Comparison of ENCODE assay signal across 18 cellular contexts in the genomic region with DNA sequence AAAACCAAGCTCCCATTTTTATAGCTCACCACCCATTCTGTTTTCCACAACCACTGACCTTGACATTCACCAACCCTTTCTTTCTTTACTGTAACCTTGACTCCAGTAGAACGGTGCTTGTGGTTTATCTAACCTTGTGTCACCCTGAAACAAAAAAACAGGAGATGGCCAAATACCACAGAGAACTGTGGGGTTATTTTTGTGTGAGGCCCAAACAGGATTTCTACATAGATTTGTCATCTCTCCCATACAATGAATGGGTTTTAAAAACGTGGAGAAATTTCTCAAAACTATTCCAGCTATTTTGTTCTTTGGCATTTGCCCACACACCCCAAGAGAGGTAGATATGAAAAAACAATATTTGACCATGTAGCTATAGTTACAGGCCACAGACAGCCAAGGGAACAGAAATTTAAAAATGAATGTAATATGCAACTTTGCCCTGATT.
DNase-seq lines count a peak whose midpoint lies in the region; ATAC-seq and TF ChIP-seq lines count a peak whose summit lies in the region.
"Had no signal": no experiment of that assay in that cellular context is flagged by ENCODE, and none has a peak within 500 bp of the region (broad histone marks: within the 10 kb centered on the region; RNA-seq: fewer than 3 reads in every experiment).

No MANE protein-coding gene starts in this region.

- dilution Hi-C loops in IMR-90 (cut with HindIII; ENCODE audit: low sequenced_read_pairs, unreplicated experiment), result no loop called here

- no peak overlapping the region for H3K4me3 ChIP-seq in AG09309 (ENCODE audit: control insufficient read depth, low read depth, low read length)
- no peak overlapping the region for H3K4me3 ChIP-seq in IMR-90 (ENCODE audit: insufficient read depth, low read depth, low read length)
- peak overlapping the region in 1 of 2 experiments; percentile 9 for H3K4me3 ChIP-seq in mesenchymal stem cell (ENCODE audit: insufficient read depth in 1 of 2, low read depth in 1 of 2, low read length in 2 of 2)
- H3K4me3 ChIP-seq: heart left ventricle had no signal

- POLR2A ChIA-PET in IMR-90 (lab: Charles Lee; ENCODE audit: unreplicated experiment), result no interaction called here

- no peak overlapping the region for H2AK5ac ChIP-seq in IMR-90 (ENCODE audit: low read depth, low read length)
- no peak overlapping the region for H2AK5ac ChIP-seq in mesenchymal stem cell (ENCODE audit: low read length, severe bottlenecking)

- ATAC-seq in IMR-90 (ENCODE audit: low read depth) (no peak), HG02763 (IDR thresholded peaks at IDR 0.05; ENCODE audit: unreplicated experiment) (no peak), HG03442 (IDR thresholded peaks at IDR 0.05; ENCODE audit: unreplicated experiment) (no peak)

- H2BK120ac ChIP-seq in IMR-90 (ENCODE audit: low read depth, low read length) (peak overlapping the region; percentile 21; the same call in 1 of the 2 replicates), mesenchymal stem cell (ENCODE audit: low read depth, low read length) (no peak overlapping the region)

- H3K4ac ChIP-seq in IMR-90 (ENCODE audit: low read depth, low read length) (0 out of 2 replicates have a peak overlapping the region, but pooled peaks have one; percentile 9), mesenchymal stem cell (ENCODE audit: low read depth in 1 of 2, low read length in 2 of 2) (no peak overlapping the region)

- H3K27me3 ChIP-seq in IMR-90 (ENCODE audit: control insufficient read depth, insufficient read depth, low read length), result no peaks in the 10 kb centered on the region
- no peaks in the 10 kb centered on the region for H3K27me3 ChIP-seq in mesenchymal stem cell (ENCODE audit: control insufficient read depth in 1 of 2, insufficient read depth in 1 of 2, low read length in 2 of 2)
- H3K27me3 ChIP-seq: heart left ventricle had no signal

- TF ChIP-seq CTCF in AG09309 (IDR thresholded peaks at IDR 0.05; ENCODE audit: control insufficient read depth, insufficient read depth, low read depth, low read length, missing control alignments) (no peak), IMR-90 (conservative IDR thresholded peaks at IDR 0.05; ENCODE audit: low read depth, low read length) (no peak), chondrocyte (IDR thresholded peaks at IDR 0.05) (no peak)

- H3K36me3 ChIP-seq in IMR-90 (ENCODE audit: control insufficient read depth, insufficient read depth, low read length), result no peaks in the 10 kb centered on the region
- no peaks in the 10 kb centered on the region for H3K36me3 ChIP-seq in mesenchymal stem cell (ENCODE audit: control insufficient read depth in 1 of 2, insufficient read depth in 2 of 2, low read depth in 1 of 2, low read length in 2 of 2)
- H3K36me3 ChIP-seq: heart left ventricle had no signal

- peak overlapping the region; percentile 7; the same call in 1 of the 2 replicates for H4K5ac ChIP-seq in IMR-90 (ENCODE audit: low read depth, low read length)

- TF ChIP-seq RAD21 in IMR-90 (IDR thresholded peaks at IDR 0.05; ENCODE audit: low read length), result no peak

- no peak overlapping the region for H3K56ac ChIP-seq in IMR-90 (ENCODE audit: extremely low read depth, insufficient read depth, low read length)

- peak overlapping the region; percentile 70 for H3K27ac Mint-ChIP-seq in chondrocyte (ENCODE audit: unreplicated experiment)
- H3K27ac Mint-ChIP-seq: activated naive CD4-positive, alpha-beta T cell treated with anti-CD3 and anti-CD28 coated beads, Interleukin-2, amount 50 U/mL, for 24 hours; IgD-negative memory B cell; stimulated activated naive CD8-positive, alpha-beta T cell treated with anti-CD3 and anti-CD28 coated beads, Interleukin-15, Interleukin-2, amounts not matched to agents 100 ng/mL and 50 ng/mL, for 24 hours had no signal

- H3K9ac ChIP-seq in IMR-90 (ENCODE audit: low read depth, low read length), result no peak overlapping the region
- peak overlapping the region; percentile 55 for H3K9ac ChIP-seq in mesenchymal stem cell (ENCODE audit: low read length)

- H3K4me3 Mint-ChIP-seq in chondrocyte (ENCODE audit: unreplicated experiment), result no peak overlapping the region
- H3K4me3 Mint-ChIP-seq: activated naive CD4-positive, alpha-beta T cell treated with anti-CD3 and anti-CD28 coated beads, Interleukin-2, amount 50 U/mL, for 24 hours; IgD-negative memory B cell; stimulated activated naive CD8-positive, alpha-beta T cell treated with anti-CD3 and anti-CD28 coated beads, Interleukin-15, Interleukin-2, amounts not matched to agents 100 ng/mL and 50 ng/mL, for 24 hours had no signal

- H2AFZ ChIP-seq in IMR-90 (replicated peaks; ENCODE audit: low read length, poor library complexity), result no peak overlapping the region
- no peak overlapping the region for H2AFZ ChIP-seq in mesenchymal stem cell (ENCODE audit: low read depth, low read length)

- no TSS peak for BruUV-seq in IMR-90 (replicated peaks; lab: Mats Ljungman, UMichigan)

- H3K9me1 ChIP-seq in IMR-90 (ENCODE audit: insufficient read depth, low read length), result peaks cover 7% of the 10 kb centered on the region; the same call in 1 of the 2 replicates

- 0 out of 4 replicates have a peak overlapping the region, but pooled peaks of 1 of the 2 experiments have one; percentile 1 for H4K8ac ChIP-seq in IMR-90 (ENCODE audit: low read depth in 2 of 2, low read length in 2 of 2)
- H4K8ac ChIP-seq in mesenchymal stem cell (ENCODE audit: low read length), result no peak overlapping the region

- H3K4me2 ChIP-seq in IMR-90 (ENCODE audit: low read depth, low read length) (peak overlapping the region; percentile 20; the same call in 1 of the 2 replicates), mesenchymal stem cell (ENCODE audit: low read length, poor library complexity, severe bottlenecking) (no peak overlapping the region)

- DNase-seq in AG09309 (ENCODE audit: low read depth), result peak; percentile 83
- DNase-seq in IMR-90, result peak; percentile 31
- DNase-seq in chondrocyte (ENCODE audit: low spot score), result no peak
- no peak for DNase-seq in mesenchymal stem cell
- DNase-seq in activated T-cell treated with anti-CD3 and anti-CD28 coated beads for 4 hours, result no peak
- DNase-seq in epidermal melanocyte (ENCODE audit: insufficient read length, low spot score), result no peak
- DNase-seq: activated CD4-positive, alpha-beta T cell treated with anti-CD3 and anti-CD28 coated beads for 4 hours; HCEC 1CT; heart left ventricle; NCI-H1105; nucleus accumbens; SHP77 treated with DMSO at 0.1 percent for 48 hours; T1000 had no signal

- peak overlapping the region; percentile 46; the same call in 1 of the 2 replicates for H4K91ac ChIP-seq in IMR-90 (ENCODE audit: insufficient read depth, low read depth, low read length)
- no peak overlapping the region for H4K91ac ChIP-seq in mesenchymal stem cell (ENCODE audit: low read length)

- in situ Hi-C loops in IMR-90 (cut with MboI; ENCODE audit: low sequenced_read_pairs), result no loop called here

- H2AK9ac ChIP-seq in IMR-90 (replicated peaks; ENCODE audit: low read depth, low read length, poor library complexity), result no peak overlapping the region

- H2BK15ac ChIP-seq in IMR-90 (ENCODE audit: low read depth, low read length) (peak overlapping the region; percentile 25; the same call in 1 of the 3 replicates), mesenchymal stem cell (ENCODE audit: low read depth, poor library complexity, severe bottlenecking) (no peak overlapping the region)

- no peaks in the 10 kb centered on the region for H3K27me3 Mint-ChIP-seq in chondrocyte (ENCODE audit: low read depth)
- H3K27me3 Mint-ChIP-seq: activated naive CD4-positive, alpha-beta T cell treated with anti-CD3 and anti-CD28 coated beads, Interleukin-2, amount 50 U/mL, for 24 hours had no signal

- H3K9me3 Mint-ChIP-seq in chondrocyte (ENCODE audit: low read depth), result no peaks in the 10 kb centered on the region
- H3K9me3 Mint-ChIP-seq: activated naive CD4-positive, alpha-beta T cell treated with anti-CD3 and anti-CD28 coated beads, Interleukin-2, amount 50 U/mL, for 24 hours; stimulated activated naive CD8-positive, alpha-beta T cell treated with anti-CD3 and anti-CD28 coated beads, Interleukin-15, Interleukin-2, amounts not matched to agents 100 ng/mL and 50 ng/mL, for 24 hours had no signal

- H2BK20ac ChIP-seq in IMR-90 (ENCODE audit: low read depth, low read length), result peak overlapping the region; percentile 23; the same call in 1 of the 2 replicates

- TF ChIP-seq POLR2A in IMR-90 (IDR thresholded peaks at IDR 0.05; ENCODE audit: low read depth, low read length), result no peak

- H3K23ac ChIP-seq in IMR-90 (ENCODE audit: low read depth, low read length) (no peak overlapping the region), mesenchymal stem cell (ENCODE audit: low read length in 2 of 2) (no peak overlapping the region)

- no peak overlapping the region for H2BK5ac ChIP-seq in IMR-90 (ENCODE audit: low read depth, low read length, poor library complexity, severe bottlenecking)
- H2BK5ac ChIP-seq in mesenchymal stem cell (ENCODE audit: low read depth, low read length, poor library complexity, severe bottlenecking), result no peak overlapping the region

- no peaks in the 10 kb centered on the region for H3K9me3 ChIP-seq in IMR-90 (ENCODE audit: control insufficient read depth, insufficient read depth, low read length)
- H3K9me3 ChIP-seq in mesenchymal stem cell (ENCODE audit: control insufficient read depth, low read length), result no peaks in the 10 kb centered on the region
- H3K9me3 ChIP-seq: heart left ventricle had no signal

- WGBS in IMR-90 (ENCODE audit: extremely low coverage in 2 of 2, insufficient read length in 1 of 2), 2 experiments, result no CpG with 5 or more reads among the region's 2 CpGs
- WGBS in mesenchymal stem cell, result 50% methylated on average over 1 of the region's 2 CpGs

- no peak overlapping the region for H3K14ac ChIP-seq in IMR-90 (replicated peaks; ENCODE audit: low read depth, low read length)
- H3K14ac ChIP-seq in mesenchymal stem cell (ENCODE audit: low read length in 2 of 2), result no peak overlapping the region

- H3K18ac ChIP-seq in IMR-90 (ENCODE audit: low read depth, low read length) (peak overlapping the region; percentile 67), mesenchymal stem cell (ENCODE audit: low read depth in 1 of 2, low read length in 2 of 2) (peak overlapping the region in 1 of 2 experiments; percentile 49)

- no peaks in the 10 kb centered on the region for H3K79me1 ChIP-seq in IMR-90 (ENCODE audit: low read depth in 1 of 2, low read length in 2 of 2)
- no peaks in the 10 kb centered on the region for H3K79me1 ChIP-seq in mesenchymal stem cell (replicated peaks; ENCODE audit: low read length, poor library complexity, severe bottlenecking)

- intact Hi-C loops in IMR-90 (cut with micrococcal nuclease), result no loop called here

- CTCF ChIA-PET in IMR-90 (lab: Yijun Ruan, JAX), result interaction anchor here (0.6 to 1.3 kb wide), 2 partner anchors 31 to 60 kb away, joined by 4 to 10 read pairs; no protein-coding TSS in a partner anchor

- peak overlapping the region; percentile 58; the same call in 1 of the 2 replicates for H3K27ac ChIP-seq in IMR-90 (ENCODE audit: insufficient read depth, low read length)
- H3K27ac ChIP-seq in mesenchymal stem cell (ENCODE audit: low read length, poor library complexity, severe bottlenecking), result peak overlapping the region; percentile 28
- H3K27ac ChIP-seq: heart left ventricle had no signal

- H4K20me1 ChIP-seq in IMR-90 (ENCODE audit: insufficient read depth, low read length), result no peaks in the 10 kb centered on the region

- H3K36me3 Mint-ChIP-seq in chondrocyte (ENCODE audit: low read depth), result no peaks in the 10 kb centered on the region
- H3K36me3 Mint-ChIP-seq: activated naive CD4-positive, alpha-beta T cell treated with anti-CD3 and anti-CD28 coated beads, Interleukin-2, amount 50 U/mL, for 24 hours; IgD-negative memory B cell had no signal

- no peak overlapping the region for H2BK12ac ChIP-seq in mesenchymal stem cell (ENCODE audit: low read length in 2 of 2)

- H3K4me1 Mint-ChIP-seq in chondrocyte (ENCODE audit: low read depth), result peaks cover 13% of the 10 kb centered on the region
- H3K4me1 Mint-ChIP-seq: activated naive CD4-positive, alpha-beta T cell treated with anti-CD3 and anti-CD28 coated beads, Interleukin-2, amount 50 U/mL, for 24 hours; IgD-negative memory B cell had no signal

- H3K4me1 ChIP-seq in IMR-90 (ENCODE audit: control insufficient read depth, insufficient read depth, low read length) (peaks cover 15% of the 10 kb centered on the region), mesenchymal stem cell (ENCODE audit: control insufficient read depth, insufficient read depth, low read depth, low read length) (no peaks in the 10 kb centered on the region)

Comparison
In these comparisons a context has a peak if more than half of its experiments do, and no peak if none do; other contexts are left out.
1. DNase-seq: peak in AG09309 (single experiment) and IMR-90 (single experiment); none in chondrocyte (single experiment), mesenchymal stem cell (single experiment), activated T-cell treated with anti-CD3 and anti-CD28 coated beads for 4 hours (single experiment) and epidermal melanocyte (single experiment).